8 cellular contexts compared by ENCODE assay signal in genomic region chr16:85798901-85799496, GRCh38. TPM values are rescaled to one million over a fixed set of nuclear protein-coding genes. Genes with fewer than 3 reads are reported as not detected.
DNase-seq lines count a peak whose midpoint lies in the region; ATAC-seq and TF ChIP-seq lines count a peak whose summit lies in the region.

No MANE protein-coding gene starts in this region.

- H3K27me3 ChIP-seq in HL-60 (ENCODE audit: insufficient read depth, poor library complexity, severe bottlenecking) (no peaks in the 10 kb centered on the region), esophagus muscularis mucosa (no peaks in the 10 kb centered on the region)

- peaks cover 7 to 59% (median 58%) of the 10 kb centered on the region in 4 donors for H3K36me3 ChIP-seq in esophagus muscularis mucosa

- TF ChIP-seq CTCF in HL-60 (IDR thresholded peaks at IDR 0.05; ENCODE audit: insufficient read depth, low read length) (no peak), esophagus muscularis mucosa (IDR thresholded peaks at IDR 0.05) (no peak)

- no peak for TF ChIP-seq EP300 in esophagus muscularis mucosa (IDR thresholded peaks at IDR 0.05)

- H3K27me3 Mint-ChIP-seq in activated CD4-positive, alpha-beta T cell treated with anti-CD3 and anti-CD28 coated beads, Interleukin-2, amount 10 ng/mL, durations not matched to agents 24 days and 14 days = no peaks in the 10 kb centered on the region
- H3K27me3 Mint-ChIP-seq in natural killer cell treated with Interleukin-12 subunit alpha and Interleukin-12 subunit beta and Interleukin-15 and Interleukin-18, amount 100 ng/mL, for 72 hours = no peaks in the 10 kb centered on the region

- peak overlapping the region; percentile 97 for H3K27ac Mint-ChIP-seq in activated CD4-positive, alpha-beta T cell treated with anti-CD3 and anti-CD28 coated beads, Interleukin-2, amount 10 ng/mL, durations not matched to agents 24 days and 14 days
- H3K27ac Mint-ChIP-seq in natural killer cell treated with Interleukin-12 subunit alpha and Interleukin-12 subunit beta and Interleukin-15 and Interleukin-18, amount 100 ng/mL, for 72 hours = peak overlapping the region; percentile 78 to 89

- H3K9me3 ChIP-seq in esophagus muscularis mucosa = no peaks in the 10 kb centered on the region

- H3K4me1 Mint-ChIP-seq in activated CD4-positive, alpha-beta T cell treated with anti-CD3 and anti-CD28 coated beads, Interleukin-2, amount 10 ng/mL, durations not matched to agents 24 days and 14 days = peaks cover 46% of the 10 kb centered on the region
- peaks cover 47 to 58% of the 10 kb centered on the region in 2 donors for H3K4me1 Mint-ChIP-seq in natural killer cell treated with Interleukin-12 subunit alpha and Interleukin-12 subunit beta and Interleukin-15 and Interleukin-18, amount 100 ng/mL, for 72 hours (ENCODE audit: low read depth in 2 of 2)

- ATAC-seq in GM19467 (IDR thresholded peaks at IDR 0.05; ENCODE audit: unreplicated experiment) = peak; percentile 22
- peak; percentile 56 to 62 for ATAC-seq in natural killer cell treated with Interleukin-12 subunit alpha and Interleukin-12 subunit beta and Interleukin-15 and Interleukin-18, amount 100 ng/mL, for 72 hours

- H3K27ac ChIP-seq in HL-60 (replicated peaks) (peak overlapping the region; percentile 92), esophagus muscularis mucosa (replicated peaks in 1 of 4) (peak overlapping the region; percentile 92 to 96 (median 92))

- peaks cover 59% of the 10 kb centered on the region for H3K36me3 Mint-ChIP-seq in activated CD4-positive, alpha-beta T cell treated with anti-CD3 and anti-CD28 coated beads, Interleukin-2, amount 10 ng/mL, durations not matched to agents 24 days and 14 days (ENCODE audit: low read depth)
- peaks cover 28% of the 10 kb centered on the region for H3K36me3 Mint-ChIP-seq in natural killer cell treated with Interleukin-12 subunit alpha and Interleukin-12 subunit beta and Interleukin-15 and Interleukin-18, amount 100 ng/mL, for 72 hours

- H3K9me3 Mint-ChIP-seq in activated CD4-positive, alpha-beta T cell treated with anti-CD3 and anti-CD28 coated beads, Interleukin-2, amount 10 ng/mL, durations not matched to agents 24 days and 14 days = no peaks in the 10 kb centered on the region
- H3K9me3 Mint-ChIP-seq in natural killer cell treated with Interleukin-12 subunit alpha and Interleukin-12 subunit beta and Interleukin-15 and Interleukin-18, amount 100 ng/mL, for 72 hours = no peaks in the 10 kb centered on the region

- DNase-seq in COLO829 (ENCODE audit: low spot score) = peak; percentile 13
- peak; percentile 25 to 33 for DNase-seq in HL-60 (ENCODE audit: low read depth in 1 of 2, low spot score in 1 of 2)
- DNase-seq in activated CD4-positive, alpha-beta T cell treated with anti-CD3 and anti-CD28 coated beads, Interleukin-2, amount 10 ng/mL, durations not matched to agents 24 days and 14 days = peak; percentile 82
- no peak for DNase-seq in esophagus muscularis mucosa (ENCODE audit: extremely low spot score)
- DNase-seq in natural killer cell treated with Interleukin-12 subunit alpha and Interleukin-12 subunit beta and Interleukin-15 and Interleukin-18, amount 100 ng/mL, for 72 hours (ENCODE audit: low spot score) = no peak
- DNase-seq in NCI-H1092 treated with DMSO at 0.1 percent for 48 hours (lab: John Stamatoyannopoulos, UW) = no peak
- no peak for DNase-seq in superior temporal gyrus (ENCODE audit: extremely low spot score)

- WGBS in esophagus muscularis mucosa = 0% methylated on average over 13 of the region's 51 CpGs

- peak overlapping the region; percentile 92 for H3K4me3 Mint-ChIP-seq in activated CD4-positive, alpha-beta T cell treated with anti-CD3 and anti-CD28 coated beads, Interleukin-2, amount 10 ng/mL, durations not matched to agents 24 days and 14 days
- H3K4me3 Mint-ChIP-seq in natural killer cell treated with Interleukin-12 subunit alpha and Interleukin-12 subunit beta and Interleukin-15 and Interleukin-18, amount 100 ng/mL, for 72 hours = peak overlapping the region; percentile 86

- TF ChIP-seq POLR2A in esophagus muscularis mucosa (IDR thresholded peaks at IDR 0.05; ENCODE audit: low read depth) = no peak

- H3K4me1 ChIP-seq in esophagus muscularis mucosa = peaks cover 29 to 70% (median 55%) of the 10 kb centered on the region in 4 donors

- intact Hi-C loops in activated CD4-positive, alpha-beta T cell treated with anti-CD3 and anti-CD28 coated beads, Interleukin-2, amount 10 ng/mL, durations not matched to agents 24 days and 14 days (cut with micrococcal nuclease) = loop anchor here (2.0 kb wide), 2 partner anchors 110 to 244 kb away; partner anchors contain the start of gene GINS2
- intact Hi-C loops in esophagus muscularis mucosa (cut with DNase I) = no loop called here

- peak overlapping the region; percentile 84 for H3K4me3 ChIP-seq in HL-60 (replicated peaks; ENCODE audit: insufficient read depth, low read length)
- H3K4me3 ChIP-seq in esophagus muscularis mucosa = peak overlapping the region; percentile 98 to 100 (median 98)

RNA-seq across cellular contexts. Expression of gene EMC8, which starts 0.3 kb away (rescaled TPM):
- total RNA-seq in activated CD4-positive, alpha-beta T cell treated with anti-CD3 and anti-CD28 coated beads, Interleukin-2, amount 10 ng/mL, durations not matched to agents 24 days and 14 days = 49.1 and 57.1 TPM in 2 replicates
- 10 to 100 TPM; 26.0 to 41.3 (median 27.6) TPM for total RNA-seq in esophagus muscularis mucosa
- total RNA-seq in natural killer cell treated with Interleukin-12 subunit alpha and Interleukin-12 subunit beta and Interleukin-15 and Interleukin-18, amount 100 ng/mL, for 72 hours = 10 to 100 TPM; 39.9 to 57.9 TPM

RNA-seq across cellular contexts. Expression of gene COX4I1, which starts 0.5 kb away (rescaled TPM):
- 555 and 569 TPM in 2 replicates for total RNA-seq in activated CD4-positive, alpha-beta T cell treated with anti-CD3 and anti-CD28 coated beads, Interleukin-2, amount 10 ng/mL, durations not matched to agents 24 days and 14 days
- total RNA-seq in esophagus muscularis mucosa = 100 to 1,000 TPM; 555 to 640 (median 575) TPM
- 100 to 1,000 TPM; 326 to 345 TPM for total RNA-seq in natural killer cell treated with Interleukin-12 subunit alpha and Interleukin-12 subunit beta and Interleukin-15 and Interleukin-18, amount 100 ng/mL, for 72 hours

RNA-seq across cellular contexts. Expression of gene C16orf74, which starts 48.1 kb away (rescaled TPM):
- 0.19 and 0.38 TPM in 2 replicates for total RNA-seq in activated CD4-positive, alpha-beta T cell treated with anti-CD3 and anti-CD28 coated beads, Interleukin-2, amount 10 ng/mL, durations not matched to agents 24 days and 14 days
- total RNA-seq in esophagus muscularis mucosa = 1 to 10 TPM in 1 of 4 donors, under 1 TPM in 2, not detected in 1; 0.83 to 2.4 (median 0.83) TPM
- not detected for total RNA-seq in natural killer cell treated with Interleukin-12 subunit alpha and Interleukin-12 subunit beta and Interleukin-15 and Interleukin-18, amount 100 ng/mL, for 72 hours

Comparison
In these comparisons a context has a peak if more than half of its experiments do, and no peak if none do; other contexts are left out.
1. DNase-seq: peak in COLO829 (single experiment), HL-60 (2 of 2) and activated CD4-positive, alpha-beta T cell treated with anti-CD3 and anti-CD28 coated beads, Interleukin-2, amount 10 ng/mL, durations not matched to agents 24 days and 14 days (single experiment); none in esophagus muscularis mucosa (single experiment), natural killer cell treated with Interleukin-12 subunit alpha and Interleukin-12 subunit beta and Interleukin-15 and Interleukin-18, amount 100 ng/mL, for 72 hours (single experiment), NCI-H1092 treated with DMSO at 0.1 percent for 48 hours (single experiment) and superior temporal gyrus (single experiment).